Comparison of ENCODE assay signal across 2 cellular contexts in the genomic region with DNA sequence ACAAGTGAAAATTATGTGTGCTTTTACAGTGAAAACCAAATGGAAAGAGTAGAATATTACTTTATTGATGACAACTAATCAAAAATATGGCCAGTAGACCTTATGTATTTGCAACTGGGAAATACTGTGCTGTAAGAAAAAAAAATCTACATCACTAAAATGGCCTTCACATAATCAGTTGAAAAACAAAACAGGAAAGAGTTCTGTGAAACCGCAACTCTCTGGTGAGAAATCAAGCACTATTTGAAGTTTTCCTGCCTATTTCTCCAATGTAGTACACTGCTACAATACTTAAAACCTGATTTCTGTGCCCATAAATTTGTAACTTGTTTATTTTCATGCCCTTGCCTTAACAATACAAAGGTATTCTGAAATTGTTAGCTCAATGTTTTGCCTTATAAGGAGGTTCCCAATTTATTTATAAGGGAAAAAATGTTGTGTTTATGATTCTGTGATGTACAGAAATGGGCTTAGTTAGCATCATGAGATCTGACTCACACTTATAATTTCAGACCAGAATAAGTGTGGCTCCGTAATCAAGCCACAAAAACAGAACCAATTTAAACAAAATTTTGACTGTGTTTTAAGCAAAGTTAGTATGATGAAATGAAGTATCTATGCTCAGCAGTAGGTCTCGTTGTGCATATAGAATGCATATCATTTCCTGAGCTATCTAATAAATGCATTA.
TF ChIP-seq lines count a peak whose summit lies in the region.

No MANE protein-coding gene starts in this region.

TF ChIP-seq in IMR-90, 13 proteins besides CTCF, POLR2A, EP300 and RAD21:
- no peak for TF ChIP-seq MAZ (IDR thresholded peaks at IDR 0.05; ENCODE audit: borderline replicate concordance, low read depth, low read length)
- TF ChIP-seq USF2 (IDR thresholded peaks at IDR 0.05; ENCODE audit: low read depth, low read length) = no peak
- TF ChIP-seq RFX5 (IDR thresholded peaks at IDR 0.05; ENCODE audit: low read depth, low read length) = no peak
- no peak for TF ChIP-seq RCOR1 (IDR thresholded peaks at IDR 0.05; ENCODE audit: insufficient replicate concordance, low read length)

TF ChIP-seq in HEK293T, 16 proteins besides CTCF, POLR2A, EP300 and RAD21:
- TF ChIP-seq L3MBTL2 (conservative IDR thresholded peaks at IDR 0.05) (no peak), TARDBP (IDR thresholded peaks at IDR 0.05) (no peak), BHLHE40 (IDR thresholded peaks at IDR 0.05; ENCODE audit: borderline replicate concordance) (no peak), ARNT (IDR thresholded peaks at IDR 0.05) (no peak)
TF ChIP-seq in HEK293T: peak in this region for 0.
